ENCODE assay signal across 36 cellular contexts in genomic region chr16:78060787-78061186, GRCh38. TPM values are rescaled to one million over a fixed set of nuclear protein-coding genes. Genes with fewer than 3 reads are reported as not detected.
"Had no signal": no experiment of that assay in that cellular context is flagged by ENCODE, and none has a peak within 500 bp of the region (broad histone marks: within the 10 kb centered on the region; RNA-seq: fewer than 3 reads in every experiment).

No MANE protein-coding gene starts in this region.

- H3K4me1 ChIP-seq: adrenal gland, esophagus muscularis mucosa, foreskin keratinocyte, gastrocnemius medialis had no signal

- ATAC-seq: activated CD4-positive, alpha-beta T cell treated with anti-CD3 and anti-CD28 coated beads for 36 hours; activated CD8-positive, alpha-beta memory T cell treated with anti-CD3 and anti-CD28 coated beads, Interleukin-2, amount 10 ng/mL, durations not matched to agents 7 days and 5 days; activated CD8-positive, alpha-beta T cell treated with anti-CD3 and anti-CD28 coated beads, Interleukin-2, amount 10 ng/mL, durations not matched to agents 7 days and 5 days; activated naive CD8-positive, alpha-beta T cell treated with anti-CD3 and anti-CD28 coated beads, Interleukin-2, amount 50 U/mL, for 24 hours; body of pancreas; effector memory CD8-positive, alpha-beta T cell; foreskin keratinocyte; gastrocnemius medialis; T-helper 17 cell had no signal

- H3K36me3 ChIP-seq: adrenal gland, esophagus muscularis mucosa, gastrocnemius medialis had no signal

- H3K27me3 ChIP-seq: adrenal gland, body of pancreas, foreskin keratinocyte, gastrocnemius medialis had no signal

- H3K4me3 ChIP-seq: adrenal gland, body of pancreas, esophagus muscularis mucosa, gastrocnemius medialis had no signal

- DNase-seq: activated CD4-positive, alpha-beta memory T cell treated with anti-CD3 and anti-CD28 coated beads for 36 hours; activated CD4-positive, alpha-beta T cell treated with anti-CD3 and anti-CD28 coated beads for 36 hours; activated CD4-positive, alpha-beta T cell treated with anti-CD3 and anti-CD28 coated beads, Interleukin-2, amount 10 ng/mL, durations not matched to agents 24 days and 14 days; activated CD4-positive, CD25-positive, alpha-beta regulatory T cell; activated CD4-positive, CD25-positive, alpha-beta regulatory T cell treated with anti-CD3 and anti-CD28 coated beads, Interleukin-2, amount 50 U/mL, for 72 hours; activated CD8-positive, alpha-beta memory T cell treated with anti-CD3 and anti-CD28 coated beads, Interleukin-2, amount 10 ng/mL, durations not matched to agents 7 days and 5 days; activated CD8-positive, alpha-beta memory T cell treated with anti-CD3 and anti-CD28 coated beads, Interleukin-2, amount 50 U/mL, for 4 hours; activated CD8-positive, alpha-beta T cell treated with anti-CD3 and anti-CD28 coated beads, Interleukin-2, amount 10 ng/mL, durations not matched to agents 7 days and 5 days; activated effector memory CD4-positive, alpha-beta T cell treated with anti-CD3 and anti-CD28 coated beads, Interleukin-2, amount 50 U/mL, for 16 hours; activated naive CD4-positive, alpha-beta T cell treated with anti-CD3 and anti-CD28 coated beads for 36 hours; activated naive CD8-positive, alpha-beta T cell treated with anti-CD3 and anti-CD28 coated beads for 36 hours; activated naive CD8-positive, alpha-beta T cell treated with anti-CD3 and anti-CD28 coated beads, Interleukin-2, amount 50 U/mL, for 24 hours; activated T-cell treated with anti-CD3 and anti-CD28 coated beads, Interleukin-2, amount 50 U/mL, for 1 hour; activated T-cell treated with anti-CD3 and anti-CD28 coated beads, Interleukin-2, amount 50 U/mL, for 48 hours; adrenal gland; amygdala; aorta; caudate nucleus; cortex of kidney; dermis blood vessel endothelial cell; effector CD4-positive, alpha-beta T cell; effector memory CD8-positive, alpha-beta T cell; erythroblast; foreskin keratinocyte; gastrocnemius medialis; glutamatergic neuron; T-helper 1 cell; T-helper 17 cell; T1000 had no signal

- H3K27ac ChIP-seq: adrenal gland, body of pancreas, esophagus muscularis mucosa, foreskin keratinocyte, gastrocnemius medialis had no signal

- H3K9me3 ChIP-seq: adrenal gland, body of pancreas, esophagus muscularis mucosa, gastrocnemius medialis had no signal

- FAIRE-seq: colon had no signal

RNA-seq across cellular contexts. Expression of gene CLEC3A, which starts 38.4 kb away (rescaled TPM):
- total RNA-seq: activated CD4-positive, alpha-beta memory T cell treated with anti-CD3 and anti-CD28 coated beads for 36 hours; activated CD4-positive, alpha-beta T cell treated with anti-CD3 and anti-CD28 coated beads for 36 hours; activated CD4-positive, alpha-beta T cell treated with anti-CD3 and anti-CD28 coated beads, Interleukin-2, amount 10 ng/mL, durations not matched to agents 24 days and 14 days; activated CD8-positive, alpha-beta memory T cell treated with anti-CD3 and anti-CD28 coated beads for 36 hours; activated CD8-positive, alpha-beta memory T cell treated with anti-CD3 and anti-CD28 coated beads, Interleukin-2, amount 10 ng/mL, durations not matched to agents 7 days and 5 days; activated CD8-positive, alpha-beta T cell treated with anti-CD3 and anti-CD28 coated beads, Interleukin-2, amount 10 ng/mL, durations not matched to agents 7 days and 5 days; activated naive CD4-positive, alpha-beta T cell treated with anti-CD3 and anti-CD28 coated beads for 36 hours; activated naive CD8-positive, alpha-beta T cell treated with anti-CD3 and anti-CD28 coated beads for 36 hours; activated T-helper 1 cell treated with anti-CD3 and anti-CD28 coated beads, Interleukin-12 subunit alpha, Interleukin-12 subunit beta, Interleukin-2, Interleukin-4 antibody, amounts not matched to agents 30 ng/mL and 10 ng/mL and 1 ng/mL, durations not matched to agents 14 hours and 24 hours and 36 hours; activated T-helper 2 cell treated with anti-CD3 and anti-CD28 coated beads, Interferon-gamma antibody, Interleukin-2, Interleukin-4, amounts not matched to agents 10 μg/mL and 5 μg/mL and 100 μg/mL, durations not matched to agents 14 hours and 24 hours and 36 hours; adrenal gland; aorta; body of pancreas; chondrocyte; dermis blood vessel endothelial cell; foreskin keratinocyte; gastrocnemius medialis; T-helper 17 cell had no signal
- polyA plus RNA-seq: adrenal gland, aorta, foreskin keratinocyte had no signal
